In the genomic region with DNA sequence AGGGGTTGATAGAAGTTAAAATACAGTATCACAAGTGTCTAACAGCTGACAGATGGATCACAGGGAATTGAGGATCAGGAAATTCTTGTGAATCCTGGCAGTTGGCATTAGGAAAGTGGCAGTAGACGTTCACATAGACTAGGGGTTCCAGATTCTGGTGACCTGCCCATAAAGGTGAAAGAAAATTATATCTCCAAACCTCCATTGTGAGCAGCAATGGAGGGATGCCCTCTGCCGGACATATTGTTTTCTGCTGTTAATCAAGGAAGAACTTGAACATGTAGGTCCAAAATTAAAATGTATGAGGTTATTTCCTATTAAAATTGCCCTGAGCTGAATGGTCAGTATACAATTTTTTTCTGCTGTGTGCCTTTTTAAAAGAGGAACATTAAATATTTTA, we compare ENCODE assay signal across 13 cellular contexts. TPM values are rescaled to one million over a fixed set of nuclear protein-coding genes. Genes with fewer than 3 reads are reported as not detected.
A peak's percentile ranks its signal among the peaks of the same experiment; 100 is the strongest.
DNase-seq lines count a peak whose midpoint lies in the region; ATAC-seq, FAIRE-seq and TF ChIP-seq lines count a peak whose summit lies in the region.
"Had no signal": no experiment of that assay in that cellular context is flagged by ENCODE, and none has a peak within 500 bp of the region (broad histone marks: within the 10 kb centered on the region; RNA-seq: fewer than 3 reads in every experiment).

No MANE protein-coding gene starts in this region.

- peak; percentile 64 for FAIRE-seq in RCC 7860 (lab: Jason Lieb, UNC)

- H3K4me1 Mint-ChIP-seq in stimulated activated memory B cell treated with anti-CD40 and anti-IgM and Interleukin-4, amounts not matched to agents 10 μg/mL and 1 μg/mL and 100 μg/mL, for 72 hours: no peaks in the 10 kb centered on the region
- H3K4me1 Mint-ChIP-seq in natural killer cell: peaks cover 0 to under 1% of the 10 kb centered on the region in 2 donors
- H3K4me1 Mint-ChIP-seq: immature natural killer cell had no signal

- TF ChIP-seq CTCF in GM13976 (IDR thresholded peaks at IDR 0.05; ENCODE audit: borderline replicate concordance, control extremely low read depth, extremely low read depth, insufficient read depth, missing control alignments): no peak
- TF ChIP-seq CTCF in fibroblast of pulmonary artery (IDR thresholded peaks at IDR 0.05; ENCODE audit: low read length, missing control alignments): peak; percentile 27
- TF ChIP-seq CTCF in natural killer cell (IDR thresholded peaks at IDR 0.05): no peak

- H3K27me3 Mint-ChIP-seq in stimulated activated memory B cell treated with anti-CD40 and anti-IgM and Interleukin-4, amounts not matched to agents 10 μg/mL and 1 μg/mL and 100 μg/mL, for 72 hours: peaks cover 10% of the 10 kb centered on the region
- H3K27me3 Mint-ChIP-seq in natural killer cell (ENCODE audit: low read depth in 2 of 2): no peaks in the 10 kb centered on the region

- intact Hi-C loops in natural killer cell (cut with micrococcal nuclease): no loop called here

- DNase-seq in CMK (ENCODE audit: low read depth) (peak; percentile 9), GM13976 (ENCODE audit: low spot score) (peak; percentile 30), RCC 7860 (ENCODE audit: low spot score) (no peak), fibroblast of pulmonary artery (ENCODE audit: low read depth) (peak; percentile 1), natural killer cell (no peak), occipital lobe (lab: John Stamatoyannopoulos, UW) (no peak)
- DNase-seq: activated CD4-positive, CD25-positive, alpha-beta regulatory T cell treated with anti-CD3 and anti-CD28 coated beads, Interleukin-2, amount 50 U/mL, for 72 hours; immature natural killer cell; NCI-H146 had no signal

- in situ Hi-C loops in GM13976 (cut with MboI; ENCODE audit: low sequenced_read_pairs, unreplicated experiment): no loop called here

- H3K9me3 Mint-ChIP-seq in stimulated activated memory B cell treated with anti-CD40 and anti-IgM and Interleukin-4, amounts not matched to agents 10 μg/mL and 1 μg/mL and 100 μg/mL, for 72 hours: peaks cover under 1% of the 10 kb centered on the region
- no peaks in the 10 kb centered on the region for H3K9me3 Mint-ChIP-seq in natural killer cell
- H3K9me3 Mint-ChIP-seq: immature natural killer cell had no signal

- no peaks in the 10 kb centered on the region for H3K36me3 Mint-ChIP-seq in stimulated activated memory B cell treated with anti-CD40 and anti-IgM and Interleukin-4, amounts not matched to agents 10 μg/mL and 1 μg/mL and 100 μg/mL, for 72 hours
- no peaks in the 10 kb centered on the region for H3K36me3 Mint-ChIP-seq in natural killer cell

- H3K4me3 ChIP-seq in fibroblast of pulmonary artery (replicated peaks; ENCODE audit: low read depth, low read length): no peak overlapping the region
- H3K4me3 ChIP-seq: skin epidermis had no signal

- no peak overlapping the region for H3K4me3 Mint-ChIP-seq in stimulated activated memory B cell treated with anti-CD40 and anti-IgM and Interleukin-4, amounts not matched to agents 10 μg/mL and 1 μg/mL and 100 μg/mL, for 72 hours
- H3K4me3 Mint-ChIP-seq in natural killer cell: no peak overlapping the region
- H3K4me3 Mint-ChIP-seq: immature natural killer cell had no signal

- H3K27ac Mint-ChIP-seq in stimulated activated memory B cell treated with anti-CD40 and anti-IgM and Interleukin-4, amounts not matched to agents 10 μg/mL and 1 μg/mL and 100 μg/mL, for 72 hours: no peak overlapping the region
- H3K27ac Mint-ChIP-seq in natural killer cell: no peak overlapping the region
- H3K27ac Mint-ChIP-seq: immature natural killer cell had no signal

- no peak for ATAC-seq in stimulated activated memory B cell treated with anti-CD40 and anti-IgM and Interleukin-4, amounts not matched to agents 10 μg/mL and 1 μg/mL and 100 μg/mL, for 72 hours
- ATAC-seq in GM18502 (IDR thresholded peaks at IDR 0.05; ENCODE audit: poor library complexity, unreplicated experiment) (no peak), natural killer cell (no peak)

RNA-seq across cellular contexts. Expression of a gene that starts 5.1 kb away (rescaled TPM):
- total RNA-seq in natural killer cell (10 to 100 TPM; 23.5 to 37.0 (median 27.1) TPM), occipital lobe (not detected)
- total RNA-seq: cardiac septum had no signal

Comparison
In these comparisons a context has a peak if more than half of its experiments do, and no peak if none do; other contexts are left out.
1. DNase-seq: peak in CMK (single experiment), GM13976 (single experiment) and fibroblast of pulmonary artery (single experiment); none in RCC 7860 (single experiment), natural killer cell (single experiment) and occipital lobe (single experiment).
2. RNA of a gene that starts 5.1 kb away (total RNA-seq): 23.5 to 37.0 TPM in natural killer cell; not detected in occipital lobe (single experiment); every median in the first group is over 10 times any median in the second.